Comparison of ENCODE assay signal across 23 cellular contexts in the genomic region with DNA sequence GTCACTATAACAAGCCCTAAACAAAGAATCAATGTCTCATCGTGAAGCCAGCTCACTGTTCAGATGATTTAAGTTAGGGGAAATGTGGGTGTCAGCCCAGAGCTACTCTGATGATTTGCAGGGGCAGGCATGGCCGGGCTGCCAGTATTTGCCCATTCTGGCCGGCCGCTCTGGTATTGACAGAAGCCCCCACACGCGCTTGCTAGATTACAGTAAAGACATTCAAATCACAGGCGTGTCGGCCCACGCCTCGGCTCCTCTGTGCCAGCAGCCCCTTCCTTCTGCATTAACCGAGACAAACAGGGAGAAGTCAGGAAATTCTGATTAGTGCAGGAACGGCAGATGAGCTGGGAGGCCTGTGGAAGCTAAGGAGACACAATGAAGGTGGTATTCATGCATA.
"Had no signal": no experiment of that assay in that cellular context is flagged by ENCODE, and none has a peak within 500 bp of the region (broad histone marks: within the 10 kb centered on the region; RNA-seq: fewer than 3 reads in every experiment).

No MANE protein-coding gene starts in this region.

- H3K9me3 ChIP-seq: esophagus muscularis mucosa, gastroesophageal sphincter, psoas muscle, sigmoid colon, suprapubic skin, tibial artery, upper lobe of left lung, uterus had no signal

- H3K9me3 Mint-ChIP-seq: immature natural killer cell; naive thymus-derived CD8-positive, alpha-beta T cell; stimulated activated effector memory CD8-positive, alpha-beta T cell treated with anti-CD3 and anti-CD28 coated beads, Interleukin-12 subunit alpha, Interleukin-12 subunit beta, amount 100 ng/mL, for 72 hours had no signal

- H3K4me1 Mint-ChIP-seq: immature natural killer cell; stimulated activated effector memory CD8-positive, alpha-beta T cell treated with anti-CD3 and anti-CD28 coated beads, Interleukin-12 subunit alpha, Interleukin-12 subunit beta, amount 100 ng/mL, for 72 hours had no signal

- H3K9ac ChIP-seq: parathyroid adenoma had no signal

- H3K27me3 ChIP-seq: dorsolateral prefrontal cortex, esophagus muscularis mucosa, gastroesophageal sphincter, sigmoid colon, suprapubic skin, tibial artery, upper lobe of left lung, uterus had no signal

- H3K36me3 Mint-ChIP-seq: stimulated activated effector memory CD8-positive, alpha-beta T cell treated with anti-CD3 and anti-CD28 coated beads, Interleukin-12 subunit alpha, Interleukin-12 subunit beta, amount 100 ng/mL, for 72 hours had no signal

- H3K4me3 ChIP-seq: esophagus muscularis mucosa, gastroesophageal sphincter, lung, psoas muscle, sigmoid colon, suprapubic skin, tibial artery, upper lobe of left lung, uterus had no signal

- ATAC-seq: gastroesophageal sphincter; left cardiac atrium; left ventricle myocardium superior; naive thymus-derived CD8-positive, alpha-beta T cell; stimulated activated effector memory CD8-positive, alpha-beta T cell treated with anti-CD3 and anti-CD28 coated beads, Interleukin-12 subunit alpha, Interleukin-12 subunit beta, amount 100 ng/mL, for 72 hours; stimulated activated naive CD8-positive, alpha-beta T cell treated with anti-CD3 and anti-CD28 coated beads, Interleukin-15, Interleukin-2, amounts not matched to agents 100 U/mL and 50 U/mL, for 24 hours had no signal

- H2AFZ ChIP-seq: parathyroid adenoma had no signal

- H3K4me1 ChIP-seq: gastroesophageal sphincter, parathyroid adenoma, psoas muscle, suprapubic skin, tibial artery, upper lobe of left lung, uterus had no signal

- DNase-seq: central memory CD4-positive, alpha-beta T cell; cortex of kidney; effector CD8-positive, alpha-beta T cell; glutamatergic neuron; immature natural killer cell; left cardiac atrium; left ventricle myocardium superior; naive thymus-derived CD8-positive, alpha-beta T cell; psoas muscle; sigmoid colon; small intestine; stimulated activated CD4-positive, alpha-beta T cell treated with anti-CD3 and anti-CD28 coated beads, Interleukin-12 subunit alpha, Interleukin-12 subunit beta, amount 100 ng/mL, for 4 hours; stimulated activated naive CD8-positive, alpha-beta T cell treated with anti-CD3 and anti-CD28 coated beads, Interleukin-15, Interleukin-2, amounts not matched to agents 100 U/mL and 50 U/mL, for 24 hours; tibial artery; upper lobe of left lung; uterus had no signal

- H3K27me3 Mint-ChIP-seq: naive thymus-derived CD8-positive, alpha-beta T cell had no signal

- H3K27ac Mint-ChIP-seq: immature natural killer cell; naive thymus-derived CD8-positive, alpha-beta T cell; stimulated activated effector memory CD8-positive, alpha-beta T cell treated with anti-CD3 and anti-CD28 coated beads, Interleukin-12 subunit alpha, Interleukin-12 subunit beta, amount 100 ng/mL, for 72 hours had no signal

- H3K4me3 Mint-ChIP-seq: immature natural killer cell; naive thymus-derived CD8-positive, alpha-beta T cell; stimulated activated effector memory CD8-positive, alpha-beta T cell treated with anti-CD3 and anti-CD28 coated beads, Interleukin-12 subunit alpha, Interleukin-12 subunit beta, amount 100 ng/mL, for 72 hours had no signal

- H3K36me3 ChIP-seq: esophagus muscularis mucosa, gastroesophageal sphincter, sigmoid colon, suprapubic skin, tibial artery, upper lobe of left lung, uterus had no signal

- H3K27ac ChIP-seq: esophagus muscularis mucosa, gastroesophageal sphincter, parathyroid adenoma, psoas muscle, sigmoid colon, suprapubic skin, tibial artery, upper lobe of left lung, uterus had no signal
